ENCODE assay signal across 33 cellular contexts in genomic region chr18:55625875-55626274, GRCh38. TPM values are rescaled to one million over a fixed set of nuclear protein-coding genes. Genes with fewer than 3 reads are reported as not detected.
DNase-seq lines count a peak whose midpoint lies in the region; ATAC-seq, FAIRE-seq and TF ChIP-seq lines count a peak whose summit lies in the region.
"Had no signal": no experiment of that assay in that cellular context is flagged by ENCODE, and none has a peak within 500 bp of the region (broad histone marks: within the 10 kb centered on the region; RNA-seq: fewer than 3 reads in every experiment).

No MANE protein-coding gene starts in this region.

- H2BK20ac ChIP-seq in IMR-90 (ENCODE audit: low read depth, low read length) = no peak overlapping the region

- H4K8ac ChIP-seq in IMR-90 (ENCODE audit: low read depth in 2 of 2, low read length in 2 of 2) = no peak overlapping the region

- TF ChIP-seq EP300 in HepG2 (IDR thresholded peaks at IDR 0.05; ENCODE audit: low read depth in 2 of 2, low read length in 2 of 2) (no peak), HepG2 (CRISPR knock-in tag; IDR thresholded peaks at IDR 0.05; ENCODE audit: borderline replicate concordance) (no peak), A549 (IDR thresholded peaks at IDR 0.05) (no peak), K562 (IDR thresholded peaks at IDR 0.05; ENCODE audit: low read length) (no peak)

- ATAC-seq in HepG2 (no peak), right lobe of liver (no peak), A549 (no peak), IMR-90 (ENCODE audit: low read depth) (no peak), K562 (no peak)
- ATAC-seq: CD8-positive, alpha-beta T cell had no signal

- no peak overlapping the region for H2AK5ac ChIP-seq in IMR-90 (ENCODE audit: low read depth, low read length)

- no peak overlapping the region for H2BK5ac ChIP-seq in IMR-90 (ENCODE audit: low read depth, low read length, poor library complexity, severe bottlenecking)

- H3K4me3 ChIP-seq in HepG2 (replicated peaks in 1 of 3; ENCODE audit: insufficient read depth in 1 of 3, low read depth in 2 of 3, low read length in 3 of 3) = no peak overlapping the region
- H3K4me3 ChIP-seq in right lobe of liver = no peak overlapping the region
- no peak overlapping the region for H3K4me3 ChIP-seq in A549
- no peak overlapping the region for H3K4me3 ChIP-seq in IMR-90 (ENCODE audit: insufficient read depth, low read depth, low read length)
- no peak overlapping the region for H3K4me3 ChIP-seq in K562
- H3K4me3 ChIP-seq: BLaER1; BLaER1 treated with 17β-estradiol and CSF1 and Interleukin-3, amounts not matched to agents 10 nM and 100 nM had no signal

- TF ChIP-seq CTCF in HepG2 (CRISPR knock-in tag; IDR thresholded peaks at IDR 0.05) (no peak), right lobe of liver (IDR thresholded peaks at IDR 0.05) (no peak), A549 (IDR thresholded peaks at IDR 0.05) (no peak), IMR-90 (conservative IDR thresholded peaks at IDR 0.05; ENCODE audit: low read depth, low read length) (no peak), K562 (IDR thresholded peaks at IDR 0.05 in 2 of 3, conservative IDR thresholded peaks at IDR 0.05 in 1 of 3; ENCODE audit: insufficient read depth in 2 of 3, low read depth in 1 of 3, low read length in 3 of 3) (no peak)

- no peaks in the 10 kb centered on the region for H3K79me1 ChIP-seq in IMR-90 (ENCODE audit: low read depth in 1 of 2, low read length in 2 of 2)

- H3K9me3 ChIP-seq in HepG2 (ENCODE audit: low read length) = peaks cover 20% of the 10 kb centered on the region; the same call in 1 of the 2 replicates
- H3K9me3 ChIP-seq in right lobe of liver = no peaks in the 10 kb centered on the region
- H3K9me3 ChIP-seq in A549 = no peaks in the 10 kb centered on the region
- no peaks in the 10 kb centered on the region for H3K9me3 ChIP-seq in IMR-90 (ENCODE audit: control insufficient read depth, insufficient read depth, low read length)
- H3K9me3 ChIP-seq in K562 (replicated peaks; ENCODE audit: control insufficient read depth, insufficient read depth, low read depth, low read length) = no peaks in the 10 kb centered on the region
- H3K9me3 ChIP-seq: BE2C, Caco-2 had no signal

- no peak overlapping the region for H3K56ac ChIP-seq in IMR-90 (ENCODE audit: extremely low read depth, insufficient read depth, low read length)

- in situ Hi-C loops in HepG2 (cut with HindIII; ENCODE audit: extremely low pct_ligation_motif_present, low pct_unique_long_range_greater_than_20kb) = no loop called here
- in situ Hi-C loops in IMR-90 (cut with MboI; ENCODE audit: low sequenced_read_pairs) = no loop called here
- in situ Hi-C loops in K562 (cut with MboI) = no loop called here

- H3K36me3 ChIP-seq in HepG2 (replicated peaks in 1 of 2; ENCODE audit: control insufficient read depth in 1 of 2, insufficient read depth in 2 of 2, low read length in 2 of 2) (no peaks in the 10 kb centered on the region), right lobe of liver (no peaks in the 10 kb centered on the region), IMR-90 (ENCODE audit: control insufficient read depth, insufficient read depth, low read length) (no peaks in the 10 kb centered on the region), K562 (ENCODE audit: control insufficient read depth, insufficient read depth, low read length) (no peaks in the 10 kb centered on the region)
- H3K36me3 ChIP-seq: BE2C; BLaER1; BLaER1 treated with 17β-estradiol and CSF1 and Interleukin-3, amounts not matched to agents 10 nM and 100 nM had no signal

- no peak overlapping the region for H3K18ac ChIP-seq in IMR-90 (ENCODE audit: low read depth, low read length)

- no peak for DNase-seq in HepG2 (ENCODE audit: low spot score)
- no peak for DNase-seq in right lobe of liver
- no peak for DNase-seq in A549 (ENCODE audit: low read depth in 1 of 2, low spot score in 1 of 2)
- DNase-seq in IMR-90 = no peak
- DNase-seq in K562 (ENCODE audit: extremely low read depth in 1 of 4, low spot score in 3 of 4) = no peak
- no peak for DNase-seq in HUDEP-2 (lab: John Stamatoyannopoulos, UW; ENCODE audit: unreplicated experiment in 76 of 76)
- DNase-seq in RCC 7860 (ENCODE audit: low spot score) = no peak
- no peak for DNase-seq in caudate nucleus (lab: John Stamatoyannopoulos, UW)
- DNase-seq: 8988T; ACHN; AML-193; BE2C; C1 segment of cervical spinal cord; Caco-2; Calu3; CD4-positive, alpha-beta memory T cell; CD4-positive, alpha-beta T cell; CD4-positive, CD25-positive, alpha-beta regulatory T cell; CD8-positive, alpha-beta memory T cell; CD8-positive, alpha-beta T cell; COR-L47; DMS 273 treated with DMSO at 0.1 percent for 48 hours; DMS153; DMS53; DMS79; DMS79 treated with DMSO at 0.1 percent for 48 hours; DND-41; EL had no signal

- BruUV-seq in HepG2 (replicated peaks; lab: Mats Ljungman, UMichigan) (no TSS peak), IMR-90 (replicated peaks; lab: Mats Ljungman, UMichigan) (no TSS peak), K562 (replicated peaks; lab: Mats Ljungman, UMichigan) (no TSS peak)

- no peaks in the 10 kb centered on the region for H3K79me2 ChIP-seq in HepG2 (ENCODE audit: insufficient read depth, low read length)
- no peaks in the 10 kb centered on the region for H3K79me2 ChIP-seq in K562 (ENCODE audit: control insufficient read depth, insufficient read depth, low read length)

- no peak overlapping the region for H3K4ac ChIP-seq in IMR-90 (ENCODE audit: low read depth, low read length)

- H2AFZ ChIP-seq in HepG2 (ENCODE audit: low read length) (no peak overlapping the region), IMR-90 (replicated peaks; ENCODE audit: low read length, poor library complexity) (no peak overlapping the region), K562 (ENCODE audit: low read depth, low read length) (no peak overlapping the region)

- FAIRE-seq in HepG2 (lab: Jason Lieb, UNC) (no peak), A549 (lab: Jason Lieb, UNC) (no peak), K562 (lab: Jason Lieb, UNC) (no peak), RCC 7860 (lab: Jason Lieb, UNC) (no peak)
- FAIRE-seq: A204.1 had no signal

- H2BK120ac ChIP-seq in IMR-90 (ENCODE audit: low read depth, low read length) = no peak overlapping the region

- H4K20me1 ChIP-seq in HepG2 (ENCODE audit: insufficient read depth, low read length) (no peaks in the 10 kb centered on the region), IMR-90 (ENCODE audit: insufficient read depth, low read length) (no peaks in the 10 kb centered on the region), K562 (replicated peaks; ENCODE audit: control insufficient read depth, insufficient read depth, low read length) (no peaks in the 10 kb centered on the region)
- H4K20me1 ChIP-seq: BLaER1; BLaER1 treated with 17β-estradiol and CSF1 and Interleukin-3, amounts not matched to agents 10 nM and 100 nM had no signal

- H3K4me1 ChIP-seq in HepG2 (ENCODE audit: insufficient read depth, low read length) (no peaks in the 10 kb centered on the region), right lobe of liver (no peaks in the 10 kb centered on the region), A549 (no peaks in the 10 kb centered on the region), IMR-90 (ENCODE audit: control insufficient read depth, insufficient read depth, low read length) (peaks cover 2% of the 10 kb centered on the region; the same call in 1 of the 2 replicates), K562 (replicated peaks in 1 of 2; ENCODE audit: control insufficient read depth in 2 of 2, insufficient read depth in 2 of 2, low read length in 2 of 2) (no peaks in the 10 kb centered on the region)
- H3K4me1 ChIP-seq: BE2C; BLaER1; BLaER1 treated with 17β-estradiol and CSF1 and Interleukin-3, amounts not matched to agents 10 nM and 100 nM; Caco-2 had no signal

- no peaks in the 10 kb centered on the region; a peak in 1 of 5 replicates for H3K27me3 ChIP-seq in HepG2 (ENCODE audit: control insufficient read depth in 1 of 2, insufficient read depth in 2 of 2, low read length in 2 of 2)
- H3K27me3 ChIP-seq in right lobe of liver = no peaks in the 10 kb centered on the region
- H3K27me3 ChIP-seq in IMR-90 (ENCODE audit: control insufficient read depth, insufficient read depth, low read length) = no peaks in the 10 kb centered on the region
- H3K27me3 ChIP-seq in K562 (ENCODE audit: control insufficient read depth in 2 of 2, insufficient read depth in 2 of 2, low read length in 2 of 2) = no peaks in the 10 kb centered on the region
- H3K27me3 ChIP-seq: BE2C; BLaER1; BLaER1 treated with 17β-estradiol and CSF1 and Interleukin-3, amounts not matched to agents 10 nM and 100 nM had no signal

- no peak overlapping the region for H3K23ac ChIP-seq in IMR-90 (ENCODE audit: low read depth, low read length)

- 0% methylated on average over 2 of the region's 2 CpGs for WGBS in HepG2 (ENCODE audit: low lambda C conversion rate)
- 41% methylated on average over 2 of the region's 2 CpGs for WGBS in right lobe of liver (ENCODE audit: insufficient coverage, low coverage, low lambda C conversion rate, missing lambda C conversion rate)
- WGBS in A549 (ENCODE audit: missing lambda C conversion rate) = 29% methylated on average over 2 of the region's 2 CpGs
- WGBS in IMR-90 (ENCODE audit: extremely low coverage in 2 of 2, insufficient read length in 1 of 2), 2 experiments = no CpG with 5 or more reads among the region's 2 CpGs
- 32% methylated on average over 2 of the region's 2 CpGs for WGBS in K562 (ENCODE audit: insufficient coverage, low coverage, missing lambda C conversion rate)

- H4K5ac ChIP-seq in IMR-90 (ENCODE audit: low read depth, low read length) = no peak overlapping the region

- intact Hi-C loops in HepG2 (cut with micrococcal nuclease; ENCODE audit: unreplicated experiment) = no loop called here
- intact Hi-C loops in right lobe of liver (cut with DNase I) = no loop called here
- intact Hi-C loops in IMR-90 (cut with micrococcal nuclease) = no loop called here
- intact Hi-C loops in K562 (cut with micrococcal nuclease) = no loop called here

- no peak overlapping the region for H4K91ac ChIP-seq in IMR-90 (ENCODE audit: insufficient read depth, low read depth, low read length)

- TF ChIP-seq POLR2A in HepG2 (IDR thresholded peaks at IDR 0.05; ENCODE audit: insufficient read depth in 1 of 2, low read depth in 2 of 2, low read length in 2 of 2) = no peak
- TF ChIP-seq POLR2A in right lobe of liver (IDR thresholded peaks at IDR 0.05) = no peak
- TF ChIP-seq POLR2A in A549 (IDR thresholded peaks at IDR 0.05; ENCODE audit: low read length) = no peak
- no peak for TF ChIP-seq POLR2A in IMR-90 (IDR thresholded peaks at IDR 0.05; ENCODE audit: low read depth, low read length)
- no peak for TF ChIP-seq POLR2A in K562 (conservative IDR thresholded peaks at IDR 0.05)

- TF ChIP-seq RAD21 in HepG2 (CRISPR knock-in tag; IDR thresholded peaks at IDR 0.05) = no peak
- no peak for TF ChIP-seq RAD21 in A549 (conservative IDR thresholded peaks at IDR 0.05 in 1 of 2, IDR thresholded peaks at IDR 0.05 in 1 of 2)
- no peak for TF ChIP-seq RAD21 in IMR-90 (IDR thresholded peaks at IDR 0.05; ENCODE audit: low read length)
- no peak for TF ChIP-seq RAD21 in K562 (CRISPR knock-in tag; conservative IDR thresholded peaks at IDR 0.05 in 1 of 2, IDR thresholded peaks at IDR 0.05 in 1 of 2)

- H3K9me1 ChIP-seq in IMR-90 (ENCODE audit: insufficient read depth, low read length) (no peaks in the 10 kb centered on the region), K562 (ENCODE audit: control insufficient read depth, insufficient read depth, low read length) (no peaks in the 10 kb centered on the region)

- POLR2A ChIA-PET in HepG2 (lab: Yijun Ruan, JAX) = no interaction called here
- POLR2A ChIA-PET in A549 (lab: Yijun Ruan, JAX) = no interaction called here
- POLR2A ChIA-PET in IMR-90 (lab: Charles Lee; ENCODE audit: unreplicated experiment) = no interaction called here
- POLR2A ChIA-PET in K562 (lab: Yijun Ruan, JAX) = no interaction called here

- dilution Hi-C loops in IMR-90 (cut with HindIII; ENCODE audit: low sequenced_read_pairs, unreplicated experiment) = no loop called here

- H3K27ac ChIP-seq in HepG2 (ENCODE audit: extremely low read length, insufficient read depth, low read length) (no peak overlapping the region), right lobe of liver (no peak overlapping the region), A549 (no peak overlapping the region), IMR-90 (ENCODE audit: insufficient read depth, low read length) (no peak overlapping the region), K562 (ENCODE audit: extremely low read depth, low read depth, low read length) (no peak overlapping the region), caudate nucleus (ENCODE audit: low read depth, low read length) (no peak overlapping the region)
- H3K27ac ChIP-seq: 22Rv1; BLaER1; BLaER1 treated with 17β-estradiol and CSF1 and Interleukin-3, amounts not matched to agents 10 nM and 100 nM; C4-2B had no signal

- H2BK15ac ChIP-seq in IMR-90 (ENCODE audit: low read depth, low read length) = no peak overlapping the region

- CTCF ChIA-PET in HepG2 (lab: Yijun Ruan, JAX; ENCODE audit: low intra/inter-chr PET ratio, low total read pairs) (no interaction called here), A549 (lab: Yijun Ruan, JAX) (no interaction called here), IMR-90 (lab: Yijun Ruan, JAX) (no interaction called here), K562 (lab: Yijun Ruan, JAX; ENCODE audit: low intra/inter-chr PET ratio) (no interaction called here)

- H3K4me2 ChIP-seq in HepG2 (ENCODE audit: low read depth, low read length) = no peak overlapping the region
- H3K4me2 ChIP-seq in A549 = no peak overlapping the region
- no peak overlapping the region for H3K4me2 ChIP-seq in IMR-90 (ENCODE audit: low read depth, low read length)
- H3K4me2 ChIP-seq in K562 (ENCODE audit: insufficient read depth, low read length) = no peak overlapping the region
- H3K4me2 ChIP-seq: BLaER1; BLaER1 treated with 17β-estradiol and CSF1 and Interleukin-3, amounts not matched to agents 10 nM and 100 nM had no signal

- no peak overlapping the region for H2AK9ac ChIP-seq in IMR-90 (replicated peaks; ENCODE audit: low read depth, low read length, poor library complexity)

- H3K14ac ChIP-seq in IMR-90 (replicated peaks; ENCODE audit: low read depth, low read length) = no peak overlapping the region

- H3K9ac ChIP-seq in HepG2 (ENCODE audit: insufficient read depth, low read depth, low read length) (no peak overlapping the region), IMR-90 (ENCODE audit: low read depth, low read length) (no peak overlapping the region), K562 (ENCODE audit: insufficient read depth in 1 of 2, low read depth in 2 of 2, low read length in 2 of 2) (no peak overlapping the region)
- H3K9ac ChIP-seq: BLaER1; BLaER1 treated with 17β-estradiol and CSF1 and Interleukin-3, amounts not matched to agents 10 nM and 100 nM had no signal

RNA-seq across cellular contexts. Expression of gene TCF4, which starts 37.9 kb away (rescaled TPM):
- total RNA-seq in HepG2 (2016; rRNA removed; fragmentation: Illumina TruSeq; extraction: Trizol) (not detected in 2 replicates), right lobe of liver (10 to 100 TPM in 3 of 6 experiments, 1 to 10 TPM in 3; 8.1 to 19.5 (median 10.4) TPM), IMR-90 (2012; rRNA removed) (83.9 and 87.1 TPM in 2 replicates), K562 (2014; rRNA removed) (10.7 and 14.3 TPM in 2 replicates), K562 (2014; rRNA removed; fragmentation: Illumina TruSeq; extraction: Trizol) (19.4 and 21.8 TPM in 2 replicates), K562 (2015; rRNA removed; fragmentation: Illumina TruSeq; extraction: Trizol) (17.8 and 18.2 TPM in 2 replicates), K562 (2021) (22.9 and 24.7 TPM in 2 replicates)
- not detected in 2 replicates for total RNA-seq in HepG2 (2016; cell fraction: cytosol; rRNA removed; fragmentation: Illumina TruSeq; extraction: Trizol; ENCODE audit: low read depth)
- not detected in 2 replicates for total RNA-seq in HepG2 (2016; cell fraction: insoluble cytoplasmic fraction; rRNA removed; fragmentation: Illumina TruSeq; extraction: Trizol)
- total RNA-seq in HepG2 (2016; cell fraction: membrane; rRNA removed; fragmentation: Illumina TruSeq; extraction: Trizol) = not detected in 2 replicates
- total RNA-seq in HepG2 (2016; cell fraction: nucleus; rRNA removed; fragmentation: Illumina TruSeq; extraction: Trizol) = not detected in 2 replicates
- polyA plus RNA-seq in HepG2 (2011; rRNA removed) (not detected in 2 replicates), A549 (2011; rRNA removed) (3.8 and 4.0 TPM in 2 replicates), A549 (2017; fragmentation: RNase III; extraction: RNeasy Plus Mini Kit Qiagen cat#74134 plus additional on column Dnase treatment) (2.2 to 3.5 TPM (median 3.0 TPM) in 3 replicates), IMR-90 (2012; rRNA removed) (29.0 and 30.0 TPM in 2 replicates), K562 (2011; rRNA removed) (19.2 and 19.4 TPM in 2 replicates), K562 (2014; fragmentation: Illumina TruSeq; extraction: Trizol) (10.8 and 15.2 TPM in 2 replicates), K562 (2014; fragmentation: Nextera tagmentation; extraction: Ambion mirVana) (10 to 100 TPM in 1 of 2 experiments, 1 to 10 TPM in 1; 4.8 to 10.0 TPM), K562 (2014; rRNA removed) (8.4 and 8.6 TPM in 2 replicates)
- polyA plus RNA-seq in HepG2 (2011; cell fraction: cytosol; rRNA removed) = not detected in 2 replicates
- polyA plus RNA-seq in HepG2 (2011; cell fraction: nucleus; rRNA removed) = 0.02 and 0.14 TPM in 2 replicates
- polyA plus RNA-seq in HepG2 (2012) = not detected in 2 replicates
- not detected in 2 replicates for polyA plus RNA-seq in HepG2 (2016; cell fraction: cytosol; fragmentation: Illumina TruSeq; extraction: Trizol; ENCODE audit: low read depth)
- not detected in 2 replicates for polyA plus RNA-seq in HepG2 (2016; cell fraction: insoluble cytoplasmic fraction; fragmentation: Illumina TruSeq; extraction: Trizol; ENCODE audit: low read depth)
- not detected in 2 replicates for polyA plus RNA-seq in HepG2 (2016; cell fraction: membrane; fragmentation: Illumina TruSeq; extraction: Trizol; ENCODE audit: low read depth)
- not detected in 2 replicates for polyA plus RNA-seq in HepG2 (2016; cell fraction: nucleus; fragmentation: Illumina TruSeq; extraction: Trizol; ENCODE audit: insufficient read depth, low read depth)
- polyA minus RNA-seq in HepG2 (2011; rRNA and poly(A)+ RNA removed; ENCODE audit: low replicate concordance) = 1.3 TPM in 1 of 2 replicates, not detected in the other
- polyA minus RNA-seq in HepG2 (2011; cell fraction: cytosol; rRNA and poly(A)+ RNA removed) = not detected in 2 replicates
- polyA minus RNA-seq in HepG2 (2011; cell fraction: nucleus; rRNA and poly(A)+ RNA removed) = 0.37 TPM in 1 of 2 replicates, not detected in the other
- 1.9 and 2.7 TPM in 2 replicates for polyA plus RNA-seq in A549 (2012; cell fraction: cytosol; rRNA removed)
- polyA plus RNA-seq in A549 (2012; cell fraction: nucleus; rRNA removed) = 2.3 and 3.0 TPM in 2 replicates
- 12.7 and 15.8 TPM in 2 replicates for polyA minus RNA-seq in A549 (2011; rRNA and poly(A)+ RNA removed)
- polyA plus RNA-seq in IMR-90 (2012; cell fraction: cytosol; rRNA removed) = 9.9 and 15.3 TPM in 2 replicates
- 22.4 and 46.6 TPM in 2 replicates for polyA plus RNA-seq in IMR-90 (2012; cell fraction: nucleus; rRNA removed; ENCODE audit: low replicate concordance)
- 45.5 and 85.0 TPM in 2 replicates for total RNA-seq in K562 (2011; cell fraction: chromatin; rRNA removed; ENCODE audit: low replicate concordance)
- 14.8 and 17.6 TPM in 2 replicates for total RNA-seq in K562 (2011; cell fraction: nucleolus; rRNA removed)
- total RNA-seq in K562 (2011; cell fraction: nucleoplasm; rRNA removed) = 40.0 and 62.5 TPM in 2 replicates
- polyA plus RNA-seq in K562 (2011; cell fraction: cytosol; rRNA removed) = 12.0 and 16.7 TPM in 2 replicates
- 25.4 and 32.0 TPM in 2 replicates for polyA plus RNA-seq in K562 (2011; cell fraction: nucleus; rRNA removed)
- polyA plus RNA-seq in K562 (2012) = 10.3 and 11.8 TPM in 2 replicates
- polyA minus RNA-seq in K562 (2011; rRNA and poly(A)+ RNA removed) = 53.3 and 60.8 TPM in 2 replicates
- 13.0 and 18.2 TPM in 2 replicates for polyA minus RNA-seq in K562 (2011; cell fraction: cytosol; rRNA and poly(A)+ RNA removed)
- 39.3 and 82.2 TPM in 2 replicates for polyA minus RNA-seq in K562 (2011; cell fraction: nucleus; rRNA and poly(A)+ RNA removed)

Comparison
In these comparisons a context has a peak if more than half of its experiments do, and no peak if none do; other contexts are left out.
1. RNA of gene TCF4, which starts 37.9 kb away (total RNA-seq): 83.9 to 87.1 TPM in IMR-90, 10.7 to 85.0 TPM in K562 and 8.1 to 19.5 TPM in right lobe of liver; not detected in HepG2; every median in the first group is over 4 times any median in the second.
2. Of the 241 proteins assayed by ChIP-seq in both HepG2 and K562: peak only in HepG2: MAFK; only in K562: MAFG; in both: MAFF; in neither: 238.